ENCODE assay signal across 22 cellular contexts in genomic region chr2:129231924-129232323, GRCh38.
"Had no signal": no experiment of that assay in that cellular context is flagged by ENCODE, and none has a peak within 500 bp of the region (broad histone marks: within the 10 kb centered on the region; RNA-seq: fewer than 3 reads in every experiment).

No MANE protein-coding gene starts in this region.

- H3K4me1 ChIP-seq: colonic mucosa, gastroesophageal sphincter, heart right ventricle, left ventricle myocardium inferior, lower lobe of right lung had no signal

- H3K36me3 ChIP-seq: colonic mucosa, gastroesophageal sphincter, heart right ventricle, left ventricle myocardium inferior, lower lobe of right lung had no signal

- H3K4me3 ChIP-seq: colonic mucosa, gastroesophageal sphincter, heart right ventricle, left ventricle myocardium inferior, lower lobe of right lung, mucosa of descending colon had no signal

- H3K27ac ChIP-seq: colonic mucosa, epithelial cell of prostate, gastroesophageal sphincter, heart right ventricle, left ventricle myocardium inferior, lower lobe of right lung had no signal

- H3K27me3 ChIP-seq: colonic mucosa, gastroesophageal sphincter had no signal

- H3K9me3 ChIP-seq: colonic mucosa, lower lobe of right lung, mucosa of descending colon had no signal

- DNase-seq: cerebellar nuclear complex; colonic mucosa; cortex of kidney; effector CD8-positive, alpha-beta T cell; effector memory CD8-positive, alpha-beta T cell; endodermal cell; erythroblast; foreskin fibroblast; foreskin melanocyte; heart right ventricle; hippocampal formation; islet precursor cell; kidney; kidney glomerular epithelial cell; left colon; left ventricle myocardium inferior; lower lobe of right lung; mesenchymal stem cell; mucosa of descending colon; naive thymus-derived CD4-positive, alpha-beta T cell had no signal
